In genomic region chr13:90430127-90430526, GRCh38 we compare ENCODE assay signal across 18 cellular contexts.
DNase-seq lines count a peak whose midpoint lies in the region; ATAC-seq, FAIRE-seq and TF ChIP-seq lines count a peak whose summit lies in the region.
"Had no signal": no experiment of that assay in that cellular context is flagged by ENCODE, and none has a peak within 500 bp of the region (broad histone marks: within the 10 kb centered on the region; RNA-seq: fewer than 3 reads in every experiment).

No MANE protein-coding gene starts in this region.

- 0% methylated on average over 2 of the region's 2 CpGs for WGBS in K562 (ENCODE audit: insufficient coverage, low coverage, missing lambda C conversion rate)

- H4K20me1 ChIP-seq in K562 (replicated peaks; ENCODE audit: control insufficient read depth, insufficient read depth, low read length) = no peaks in the 10 kb centered on the region

- no peak for FAIRE-seq in K562 (lab: Jason Lieb, UNC)
- FAIRE-seq: GM12878 had no signal

- CTCF ChIA-PET in K562 (lab: Yijun Ruan, JAX; ENCODE audit: low intra/inter-chr PET ratio) = no interaction called here

- peak; percentile 11 for DNase-seq in GM03348 (ENCODE audit: low spot score)
- DNase-seq in K562 (ENCODE audit: extremely low read depth in 1 of 4, low spot score in 3 of 4) = no peak
- peak; percentile 10 for DNase-seq in fibroblast of mammary gland (ENCODE audit: low read depth)
- DNase-seq in posterior vena cava (ENCODE audit: low spot score) = no peak
- DNase-seq in EL = no peak
- no peak for DNase-seq in activated CD4-positive, alpha-beta T cell treated with anti-CD3 and anti-CD28 coated beads for 1 hour
- DNase-seq in MG63 = no peak
- DNase-seq: ACHN; AML-193; Caco-2; CD4-positive, alpha-beta T cell; GF-D8; HCEC 1CT; KG1 had no signal

- H3K9me3 ChIP-seq in K562 (replicated peaks; ENCODE audit: control insufficient read depth, insufficient read depth, low read depth, low read length) (peaks cover 3% of the 10 kb centered on the region; the same call in 1 of the 2 replicates), MG63 (no peaks in the 10 kb centered on the region)

- no peak for TF ChIP-seq POLR2A in K562 (conservative IDR thresholded peaks at IDR 0.05)

- TF ChIP-seq CTCF in K562 (IDR thresholded peaks at IDR 0.05 in 2 of 3, conservative IDR thresholded peaks at IDR 0.05 in 1 of 3; ENCODE audit: insufficient read depth in 2 of 3, low read depth in 1 of 3, low read length in 3 of 3) (no peak), fibroblast of mammary gland (conservative IDR thresholded peaks at IDR 0.05; ENCODE audit: control insufficient read depth, insufficient read depth, low read depth, low read length) (no peak)

- no peaks in the 10 kb centered on the region for H3K27me3 ChIP-seq in K562 (ENCODE audit: control insufficient read depth in 2 of 2, insufficient read depth in 2 of 2, low read length in 2 of 2)
- no peaks in the 10 kb centered on the region for H3K27me3 ChIP-seq in MG63

- POLR2A ChIA-PET in K562 (lab: Yijun Ruan, JAX) = no interaction called here

- no peak overlapping the region for H3K9ac ChIP-seq in K562 (ENCODE audit: insufficient read depth in 1 of 2, low read depth in 2 of 2, low read length in 2 of 2)

- H3K79me2 ChIP-seq in K562 (ENCODE audit: control insufficient read depth, insufficient read depth, low read length) = no peaks in the 10 kb centered on the region

- intact Hi-C loops in K562 (cut with micrococcal nuclease) = no loop called here
- intact Hi-C loops in posterior vena cava (cut with DNase I) = no loop called here

- TF ChIP-seq EP300 in K562 (IDR thresholded peaks at IDR 0.05; ENCODE audit: low read length) = no peak

- H3K9me1 ChIP-seq in K562 (ENCODE audit: control insufficient read depth, insufficient read depth, low read length) = no peaks in the 10 kb centered on the region

- in situ Hi-C loops in K562 (cut with MboI) = no loop called here

- no peaks in the 10 kb centered on the region for H3K4me1 ChIP-seq in K562 (replicated peaks in 1 of 2; ENCODE audit: control insufficient read depth in 2 of 2, insufficient read depth in 2 of 2, low read length in 2 of 2)
- H3K4me1 ChIP-seq: Caco-2 had no signal

- TF ChIP-seq RAD21 in K562 (CRISPR knock-in tag; conservative IDR thresholded peaks at IDR 0.05 in 1 of 2, IDR thresholded peaks at IDR 0.05 in 1 of 2) = no peak

- no peak overlapping the region for H3K4me2 ChIP-seq in K562 (ENCODE audit: insufficient read depth, low read length)
- H3K4me2 ChIP-seq: GM23338 had no signal

- H3K27ac ChIP-seq in K562 (ENCODE audit: extremely low read depth, low read depth, low read length) = no peak overlapping the region
- H3K27ac ChIP-seq: C4-2B, HL-60 had no signal

- BruUV-seq in K562 (replicated peaks; lab: Mats Ljungman, UMichigan) = no TSS peak

- no peak overlapping the region for H2AFZ ChIP-seq in K562 (ENCODE audit: low read depth, low read length)
- H2AFZ ChIP-seq: GM23338 had no signal

- H3K4me3 ChIP-seq in K562 = no peak overlapping the region
- H3K4me3 ChIP-seq in fibroblast of mammary gland (ENCODE audit: control insufficient read depth, low read depth, low read length) = no peak overlapping the region
- H3K4me3 ChIP-seq in MG63 = no peak overlapping the region
- H3K4me3 ChIP-seq: GM12878, GM23338 had no signal

- ATAC-seq in K562 = no peak
- ATAC-seq: GM12878, GM23338 had no signal

- no peaks in the 10 kb centered on the region for H3K36me3 ChIP-seq in K562 (ENCODE audit: control insufficient read depth, insufficient read depth, low read length)
- H3K36me3 ChIP-seq in MG63 = no peaks in the 10 kb centered on the region

TF ChIP-seq in K562, 482 proteins besides CTCF, POLR2A, EP300 and RAD21 (continues in another document):
- TF ChIP-seq ATF6 (CRISPR knock-in tag; IDR thresholded peaks at IDR 0.05) (no peak), POLR2H (tag; IDR thresholded peaks at IDR 0.05; ENCODE audit: low read depth) (no peak), CUX1 (CRISPR knock-in tag; IDR thresholded peaks at IDR 0.05) (0 out of 2 replicates have a peak, but pooled peaks have one; percentile 63), MAX (CRISPR knock-in tag; IDR thresholded peaks at IDR 0.05) (no peak), ZNF830 (CRISPR knock-in tag; IDR thresholded peaks at IDR 0.05) (no peak), ZNF121 (CRISPR knock-in tag; conservative IDR thresholded peaks at IDR 0.05) (no peak)

Comparison
In these comparisons a context has a peak if more than half of its experiments do, and no peak if none do; other contexts are left out.
1. DNase-seq: peak in GM03348 (single experiment) and fibroblast of mammary gland (single experiment); none in K562 (0 of 4), posterior vena cava (single experiment), EL (single experiment), activated CD4-positive, alpha-beta T cell treated with anti-CD3 and anti-CD28 coated beads for 1 hour (single experiment) and MG63 (single experiment).